ENCODE assay signal across 15 cellular contexts in genomic region chr22:21808130-21808529, GRCh38. TPM values are rescaled to one million over a fixed set of nuclear protein-coding genes. Genes with fewer than 3 reads are reported as not detected.
A peak's percentile ranks its signal among the peaks of the same experiment; 100 is the strongest.
DNase-seq lines count a peak whose midpoint lies in the region; ATAC-seq and TF ChIP-seq lines count a peak whose summit lies in the region.
"Had no signal": no experiment of that assay in that cellular context is flagged by ENCODE, and none has a peak within 500 bp of the region (broad histone marks: within the 10 kb centered on the region; RNA-seq: fewer than 3 reads in every experiment).

No MANE protein-coding gene starts in this region.

- peaks cover under 1% of the 10 kb centered on the region for H3K4me1 ChIP-seq in CD4-positive, alpha-beta memory T cell (ENCODE audit: insufficient read depth, low read length)
- peaks cover 10% of the 10 kb centered on the region for H3K4me1 ChIP-seq in endocrine pancreas (ENCODE audit: control insufficient read depth, insufficient read depth, low read length)
- H3K4me1 ChIP-seq in BE2C, result peaks cover 18% of the 10 kb centered on the region
- H3K4me1 ChIP-seq: SJCRH30 had no signal

- H3K4me3 ChIP-seq in CD4-positive, alpha-beta memory T cell (ENCODE audit: low read length in 2 of 2), result no peak overlapping the region
- H3K4me3 ChIP-seq in endocrine pancreas (ENCODE audit: control insufficient read depth, insufficient read depth, low read length) (peak overlapping the region; percentile 7), BE2C (ENCODE audit: low read depth, low read length) (no peak overlapping the region)
- H3K4me3 ChIP-seq: SJCRH30 had no signal

- H3K9me3 Mint-ChIP-seq in CD4-positive, alpha-beta memory T cell, result no peaks in the 10 kb centered on the region
- H3K9me3 Mint-ChIP-seq in nephron progenitor cell, result peaks cover 25% of the 10 kb centered on the region
- H3K9me3 Mint-ChIP-seq in activated T-helper 2 cell treated with anti-CD3 and anti-CD28 coated beads, Interferon-gamma antibody, Interleukin-2, Interleukin-4, amounts not matched to agents 10 μg/mL and 5 μg/mL and 100 μg/mL, durations not matched to agents 14 hours and 24 hours and 36 hours, result no peaks in the 10 kb centered on the region

- H3K9me3 ChIP-seq in CD4-positive, alpha-beta memory T cell (ENCODE audit: control insufficient read depth in 1 of 2, low read length in 2 of 2), result no peaks in the 10 kb centered on the region
- H3K9me3 ChIP-seq in endocrine pancreas (ENCODE audit: control insufficient read depth, low read length), result no peaks in the 10 kb centered on the region
- H3K9me3 ChIP-seq in BE2C, result no peaks in the 10 kb centered on the region
- H3K9me3 ChIP-seq: SJCRH30 had no signal

- no peaks in the 10 kb centered on the region for H3K27me3 Mint-ChIP-seq in CD4-positive, alpha-beta memory T cell
- H3K27me3 Mint-ChIP-seq in nephron progenitor cell (ENCODE audit: low read depth, poor library complexity), result no peaks in the 10 kb centered on the region
- H3K27me3 Mint-ChIP-seq in activated T-helper 2 cell treated with anti-CD3 and anti-CD28 coated beads, Interferon-gamma antibody, Interleukin-2, Interleukin-4, amounts not matched to agents 10 μg/mL and 5 μg/mL and 100 μg/mL, durations not matched to agents 14 hours and 24 hours and 36 hours (ENCODE audit: low read depth), result no peaks in the 10 kb centered on the region

- peaks cover 16 to 40% (median 34%) of the 10 kb centered on the region in 4 donors for H3K4me1 Mint-ChIP-seq in CD4-positive, alpha-beta memory T cell
- H3K4me1 Mint-ChIP-seq in nephron progenitor cell, result peaks cover 6% of the 10 kb centered on the region
- peaks cover 29% of the 10 kb centered on the region for H3K4me1 Mint-ChIP-seq in activated T-helper 2 cell treated with anti-CD3 and anti-CD28 coated beads, Interferon-gamma antibody, Interleukin-2, Interleukin-4, amounts not matched to agents 10 μg/mL and 5 μg/mL and 100 μg/mL, durations not matched to agents 14 hours and 24 hours and 36 hours (ENCODE audit: low read depth)

- H3K27ac Mint-ChIP-seq in CD4-positive, alpha-beta memory T cell, result peak overlapping the region; percentile 11 to 70 (median 36)
- peak overlapping the region; percentile 52 for H3K27ac Mint-ChIP-seq in nephron progenitor cell
- H3K27ac Mint-ChIP-seq in activated T-helper 2 cell treated with anti-CD3 and anti-CD28 coated beads, Interferon-gamma antibody, Interleukin-2, Interleukin-4, amounts not matched to agents 10 μg/mL and 5 μg/mL and 100 μg/mL, durations not matched to agents 14 hours and 24 hours and 36 hours, result no peak overlapping the region

- H3K9ac ChIP-seq in endocrine pancreas (ENCODE audit: control insufficient read depth, insufficient read depth, low read length), result no peak overlapping the region

- no peak for TF ChIP-seq CTCF in 22Rv1 (IDR thresholded peaks at IDR 0.05)
- no peak for TF ChIP-seq CTCF in nephron progenitor cell (IDR thresholded peaks at IDR 0.05)
- no peak for TF ChIP-seq CTCF in BE2C (IDR thresholded peaks at IDR 0.05; ENCODE audit: low read depth, low read length)

- H3K36me3 ChIP-seq in CD4-positive, alpha-beta memory T cell (ENCODE audit: insufficient read depth, low read length), result peaks cover 33% of the 10 kb centered on the region
- H3K36me3 ChIP-seq in endocrine pancreas (ENCODE audit: control insufficient read depth, insufficient read depth, low read length), result peaks cover 12% of the 10 kb centered on the region
- H3K36me3 ChIP-seq in BE2C, result peaks cover 34% of the 10 kb centered on the region

- no peak for DNase-seq in CD4-positive, alpha-beta memory T cell
- DNase-seq in nephron progenitor cell (no peak), BE2C (no peak)
- DNase-seq in activated T-helper 2 cell treated with anti-CD3 and anti-CD28 coated beads, Interferon-gamma antibody, Interleukin-2, Interleukin-4, amounts not matched to agents 10 μg/mL and 5 μg/mL and 100 μg/mL, durations not matched to agents 14 hours and 24 hours and 36 hours (ENCODE audit: low spot score), result no peak
- DNase-seq: AML-193, DND-41, KG1, NCI-H1436, NCI-H2171, NCI-H446 treated with DMSO at 0.1 percent for 48 hours, SJCRH30 had no signal

- intact Hi-C loops in CD4-positive, alpha-beta memory T cell (cut with micrococcal nuclease), result no loop called here
- intact Hi-C loops in activated T-helper 2 cell treated with anti-CD3 and anti-CD28 coated beads, Interferon-gamma antibody, Interleukin-2, Interleukin-4, amounts not matched to agents 10 μg/mL and 5 μg/mL and 100 μg/mL, durations not matched to agents 14 hours and 24 hours and 36 hours (cut with micrococcal nuclease), result no loop called here

- no peaks in the 10 kb centered on the region for H3K27me3 ChIP-seq in CD4-positive, alpha-beta memory T cell (ENCODE audit: insufficient read depth, low read length)
- no peaks in the 10 kb centered on the region for H3K27me3 ChIP-seq in endocrine pancreas (ENCODE audit: control insufficient read depth, insufficient read depth, low read length)
- H3K27me3 ChIP-seq in BE2C, result no peaks in the 10 kb centered on the region
- H3K27me3 ChIP-seq: SJCRH30 had no signal

- H3K4me3 Mint-ChIP-seq in CD4-positive, alpha-beta memory T cell, result no peak overlapping the region
- no peak overlapping the region for H3K4me3 Mint-ChIP-seq in nephron progenitor cell
- no peak overlapping the region for H3K4me3 Mint-ChIP-seq in activated T-helper 2 cell treated with anti-CD3 and anti-CD28 coated beads, Interferon-gamma antibody, Interleukin-2, Interleukin-4, amounts not matched to agents 10 μg/mL and 5 μg/mL and 100 μg/mL, durations not matched to agents 14 hours and 24 hours and 36 hours (ENCODE audit: low read depth)

- CTCF ChIA-PET in CD4-positive, alpha-beta memory T cell (lab: Charles Lee; ENCODE audit: partially characterized antibody), result no interaction called here

- POLR2A ChIA-PET in CD4-positive, alpha-beta memory T cell (lab: Charles Lee; ENCODE audit: partially characterized antibody), result interaction anchor here (0.7 kb wide), 1 partner anchor 79 kb away, joined by 3 read pairs; no protein-coding TSS in a partner anchor

- H3K27ac ChIP-seq in 22Rv1, result peak overlapping the region; percentile 28
- no peak overlapping the region for H3K27ac ChIP-seq in CD4-positive, alpha-beta memory T cell (ENCODE audit: low read depth, low read length)
- H3K27ac ChIP-seq: SJCRH30 had no signal

- ATAC-seq in GM18909 (IDR thresholded peaks at IDR 0.05; ENCODE audit: poor library complexity, unreplicated experiment) (no peak), GM21723 (IDR thresholded peaks at IDR 0.05; ENCODE audit: unreplicated experiment) (no peak)

- peaks cover 27 to 42% of the 10 kb centered on the region in 2 donors for H3K36me3 Mint-ChIP-seq in CD4-positive, alpha-beta memory T cell
- peaks cover 71% of the 10 kb centered on the region for H3K36me3 Mint-ChIP-seq in nephron progenitor cell (ENCODE audit: low read depth)
- H3K36me3 Mint-ChIP-seq in activated T-helper 2 cell treated with anti-CD3 and anti-CD28 coated beads, Interferon-gamma antibody, Interleukin-2, Interleukin-4, amounts not matched to agents 10 μg/mL and 5 μg/mL and 100 μg/mL, durations not matched to agents 14 hours and 24 hours and 36 hours (ENCODE audit: low read depth), result peaks cover 66% of the 10 kb centered on the region

RNA-seq across cellular contexts. Expression of gene MAPK1, which starts 59.3 kb away (rescaled TPM):
- total RNA-seq in CD4-positive, alpha-beta memory T cell, result 100 to 1,000 TPM; 114 to 117 TPM
- 10 to 100 TPM; 73.8 to 81.5 TPM for polyA plus RNA-seq in CD4-positive, alpha-beta memory T cell
- polyA plus RNA-seq in BE2C (2012; ENCODE audit: insufficient read depth, insufficient read length, low read depth), result 51.9 TPM
- 150 and 153 TPM in 2 replicates for total RNA-seq in activated T-helper 2 cell treated with anti-CD3 and anti-CD28 coated beads, Interferon-gamma antibody, Interleukin-2, Interleukin-4, amounts not matched to agents 10 μg/mL and 5 μg/mL and 100 μg/mL, durations not matched to agents 14 hours and 24 hours and 36 hours
